In the genomic region with DNA sequence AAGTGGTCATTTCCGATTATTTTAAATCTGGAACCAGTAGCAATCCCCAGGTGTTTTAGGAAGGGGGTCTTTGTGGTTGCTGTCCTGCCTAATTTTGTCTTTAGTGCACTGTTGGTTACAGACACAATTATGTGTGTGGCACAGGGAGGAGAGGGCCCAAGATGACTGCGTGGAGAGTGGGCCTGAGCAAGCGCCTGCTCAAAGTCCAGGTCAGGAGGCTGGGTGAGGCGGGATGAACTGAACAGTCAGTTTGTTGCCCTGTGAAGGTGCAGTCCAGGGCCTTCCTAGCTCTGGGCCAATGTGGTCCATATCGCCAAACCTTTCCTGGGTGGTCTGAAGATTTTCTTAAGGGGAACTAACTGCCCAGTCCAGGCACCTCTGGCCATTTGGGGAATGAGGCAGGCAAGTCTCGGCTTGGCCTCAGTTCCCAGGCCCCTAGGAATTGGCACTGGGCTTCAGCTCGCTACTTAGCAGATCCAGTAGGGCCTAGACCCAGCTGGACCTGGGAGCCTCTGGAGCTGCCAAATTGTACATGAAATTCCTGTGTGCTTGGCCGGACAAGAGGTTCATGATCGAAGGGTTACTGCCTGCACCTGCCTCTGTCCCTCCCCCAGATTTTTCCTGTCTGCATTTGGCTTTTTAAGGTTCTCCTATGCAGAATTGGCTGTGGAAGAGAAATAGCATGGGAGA, we compare ENCODE assay signal across 24 cellular contexts.
"Had no signal": no experiment of that assay in that cellular context is flagged by ENCODE, and none has a peak within 500 bp of the region (broad histone marks: within the 10 kb centered on the region; RNA-seq: fewer than 3 reads in every experiment).

No MANE protein-coding gene starts in this region.

- H3K9me3 ChIP-seq: body of pancreas, gastrocnemius medialis, SK-N-SH, thyroid gland had no signal

- H3K4me1 ChIP-seq: body of pancreas, thyroid gland had no signal

- DNase-seq: activated CD4-positive, alpha-beta memory T cell treated with anti-CD3 and anti-CD28 coated beads, Interleukin-2, amount 10 ng/mL, durations not matched to agents 7 days and 5 days; activated CD4-positive, alpha-beta T cell treated with anti-CD3 and anti-CD28 coated beads for 48 hours; activated CD4-positive, CD25-positive, alpha-beta regulatory T cell; activated CD8-positive, alpha-beta memory T cell treated with anti-CD3 and anti-CD28 coated beads, Interleukin-2, amount 10 ng/mL, durations not matched to agents 7 days and 5 days; activated naive CD4-positive, alpha-beta T cell treated with Interleukin-2 at 50 U/mL for 16 hours; activated naive CD8-positive, alpha-beta T cell treated with anti-CD3 and anti-CD28 coated beads, Interleukin-2, amount 10 ng/mL, durations not matched to agents 7 days and 5 days; activated T-cell treated with anti-CD3 and anti-CD28 coated beads, Interleukin-2, amount 50 U/mL, for 1 hour; amygdala; body of pancreas; central memory CD4-positive, alpha-beta T cell; erythroblast; gastrocnemius medialis; immature natural killer cell; naive B cell; stimulated activated CD4-positive, alpha-beta T cell treated with anti-CD3 and anti-CD28 coated beads, Interleukin-12 subunit alpha, Interleukin-12 subunit beta, amount 100 ng/mL, for 4 hours; stimulated activated CD4-positive, alpha-beta T cell treated with anti-CD3 and anti-CD28 coated beads, Interleukin-1b, Interleukin-23, amount 100 ng/mL, for 48 hours; stimulated activated CD8-positive, alpha-beta memory T cell treated with anti-CD3 and anti-CD28 coated beads, Interleukin-4, amount 100 ng/mL, for 48 hours; stimulated activated naive CD4-positive, alpha-beta T cell; T-helper 1 cell; T-helper 9 cell had no signal

- H3K36me3 ChIP-seq: thyroid gland had no signal

- ATAC-seq: activated CD8-positive, alpha-beta memory T cell treated with anti-CD3 and anti-CD28 coated beads, Interleukin-2, amount 10 ng/mL, durations not matched to agents 7 days and 5 days; activated T-helper 17 cell treated with anti-CD3 and anti-CD28 coated beads, Interleukin-2, amount 50 U/mL, for 72 hours; body of pancreas; gastrocnemius medialis had no signal

- H3K27ac ChIP-seq: body of pancreas, coronary artery, thyroid gland had no signal

- H3K4me3 ChIP-seq: body of pancreas, coronary artery, gastrocnemius medialis, thyroid gland had no signal

- H3K27me3 ChIP-seq: body of pancreas, gastrocnemius medialis, thyroid gland had no signal
